8 cellular contexts compared by ENCODE assay signal in the genomic region with DNA sequence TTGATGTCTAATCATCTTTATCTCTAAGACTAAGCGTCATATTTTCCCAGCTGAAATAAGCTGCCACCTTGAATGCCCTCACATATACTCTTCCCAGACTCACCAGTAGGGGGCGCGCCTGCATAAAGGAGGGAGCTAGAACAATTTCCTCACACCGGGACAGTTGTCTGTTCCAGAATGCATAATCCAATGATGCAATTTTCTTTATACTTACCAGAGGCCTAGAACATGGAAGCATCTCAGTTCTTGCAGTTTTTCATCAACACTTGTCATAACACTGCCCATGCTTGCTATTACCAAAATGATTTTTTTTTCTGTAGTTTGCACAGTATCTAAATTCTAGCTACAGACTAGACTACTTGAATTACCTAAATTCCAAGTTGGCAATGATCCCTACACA.
DNase-seq lines count a peak whose midpoint lies in the region; ATAC-seq and TF ChIP-seq lines count a peak whose summit lies in the region.

No MANE protein-coding gene starts in this region.

- peak; percentile 71 for ATAC-seq in GM18909 (IDR thresholded peaks at IDR 0.05; ENCODE audit: poor library complexity, unreplicated experiment)

- H3K4me1 ChIP-seq in OCI-LY3 (ENCODE audit: low read length), result peaks cover 2% of the 10 kb centered on the region; the same call in 1 of the 2 replicates

- no peak overlapping the region for H3K27ac ChIP-seq in OCI-LY3 (ENCODE audit: low read length)
- no peak overlapping the region for H3K27ac ChIP-seq in neural cell (ENCODE audit: low read length)

- H4K20me1 ChIP-seq in OCI-LY3 (ENCODE audit: insufficient read depth, low read length), result no peaks in the 10 kb centered on the region
- no peaks in the 10 kb centered on the region for H4K20me1 ChIP-seq in neural cell (ENCODE audit: insufficient read depth)

- no peak overlapping the region for H3K4me2 ChIP-seq in OCI-LY3 (ENCODE audit: low read length)
- H3K4me2 ChIP-seq in neural cell (ENCODE audit: low read length), result no peak overlapping the region

- H3K36me3 Mint-ChIP-seq in stimulated activated naive CD8-positive, alpha-beta T cell treated with anti-CD3 and anti-CD28 coated beads, Interleukin-15, Interleukin-2, amounts not matched to agents 100 ng/mL and 50 ng/mL, for 24 hours (ENCODE audit: low read depth), result no peaks in the 10 kb centered on the region

- no peaks in the 10 kb centered on the region for H3K4me1 Mint-ChIP-seq in stimulated activated naive CD8-positive, alpha-beta T cell treated with anti-CD3 and anti-CD28 coated beads, Interleukin-15, Interleukin-2, amounts not matched to agents 100 ng/mL and 50 ng/mL, for 24 hours (ENCODE audit: low read depth)

- H3K4me3 ChIP-seq in OCI-LY3 (ENCODE audit: low read length) (no peak overlapping the region), neural cell (ENCODE audit: low read length) (no peak overlapping the region)

- no peaks in the 10 kb centered on the region for H3K27me3 Mint-ChIP-seq in stimulated activated naive CD8-positive, alpha-beta T cell treated with anti-CD3 and anti-CD28 coated beads, Interleukin-15, Interleukin-2, amounts not matched to agents 100 ng/mL and 50 ng/mL, for 24 hours

- peak overlapping the region; percentile 27 for H3K27ac Mint-ChIP-seq in stimulated activated naive CD8-positive, alpha-beta T cell treated with anti-CD3 and anti-CD28 coated beads, Interleukin-15, Interleukin-2, amounts not matched to agents 100 ng/mL and 50 ng/mL, for 24 hours

- H3F3A ChIP-seq in neural cell (ENCODE audit: insufficient read depth, low read length, poor library complexity, severe bottlenecking), result no peaks in the 10 kb centered on the region

- H3K9ac ChIP-seq in OCI-LY3 (ENCODE audit: low read length) (no peak overlapping the region), neural cell (ENCODE audit: low read length) (no peak overlapping the region)

- H3K9me2 ChIP-seq in neural cell (ENCODE audit: insufficient read depth, low read length), result no peaks in the 10 kb centered on the region

- no peaks in the 10 kb centered on the region for H3K9me3 Mint-ChIP-seq in stimulated activated naive CD8-positive, alpha-beta T cell treated with anti-CD3 and anti-CD28 coated beads, Interleukin-15, Interleukin-2, amounts not matched to agents 100 ng/mL and 50 ng/mL, for 24 hours

- DNase-seq in AG09319 (ENCODE audit: extremely low read depth, low read depth), result peak; percentile 66
- DNase-seq in HUDEP-2 (lab: John Stamatoyannopoulos, UW; ENCODE audit: unreplicated experiment in 76 of 76), result peak in 69 of 76 experiments; percentile 3 to 75 (median 47)
- peak; percentile 50 for DNase-seq in activated T-cell treated with anti-CD3 and anti-CD28 coated beads, Interleukin-2, amount 50 U/mL, for 1 hour
- peak; percentile 83 for DNase-seq in fibroblast of gingiva (ENCODE audit: low read depth)

- TF ChIP-seq CTCF in AG09319 (IDR thresholded peaks at IDR 0.05; ENCODE audit: low read depth, low read length), result peak; percentile 88
- peak; percentile 98 for TF ChIP-seq CTCF in OCI-LY3 (IDR thresholded peaks at IDR 0.05; ENCODE audit: low read depth, low read length)
- peak; percentile 78 for TF ChIP-seq CTCF in neural cell (IDR thresholded peaks at IDR 0.05; ENCODE audit: poor library complexity, severe bottlenecking)

- no peak overlapping the region for H3K4me3 Mint-ChIP-seq in stimulated activated naive CD8-positive, alpha-beta T cell treated with anti-CD3 and anti-CD28 coated beads, Interleukin-15, Interleukin-2, amounts not matched to agents 100 ng/mL and 50 ng/mL, for 24 hours

- H3K79me2 ChIP-seq in OCI-LY3 (ENCODE audit: low read length) (no peaks in the 10 kb centered on the region), neural cell (replicated peaks; ENCODE audit: insufficient read depth, low read length) (no peaks in the 10 kb centered on the region)

- H3K27me3 ChIP-seq in OCI-LY3 (ENCODE audit: low read depth, low read length) (no peaks in the 10 kb centered on the region), neural cell (ENCODE audit: insufficient read depth, low read depth, low read length) (no peaks in the 10 kb centered on the region)

- no peak for TF ChIP-seq EP300 in neural cell (conservative IDR thresholded peaks at IDR 0.05; ENCODE audit: poor library complexity, severe bottlenecking)

- no peak overlapping the region for H2AFZ ChIP-seq in OCI-LY3 (ENCODE audit: low read depth, low read length)
- no peak overlapping the region for H2AFZ ChIP-seq in neural cell (ENCODE audit: low read depth, low read length)

- H3K36me3 ChIP-seq in OCI-LY3 (replicated peaks; ENCODE audit: low read depth, low read length), result peaks cover 6% of the 10 kb centered on the region
- H3K36me3 ChIP-seq in neural cell (ENCODE audit: insufficient read depth, low read length), result no peaks in the 10 kb centered on the region

- H3K9me3 ChIP-seq in OCI-LY3 (ENCODE audit: insufficient read depth, low read length) (no peaks in the 10 kb centered on the region), neural cell (ENCODE audit: low read length) (no peaks in the 10 kb centered on the region)

- TF ChIP-seq RAD21 in neural cell (conservative IDR thresholded peaks at IDR 0.05), result peak; percentile 77

TF ChIP-seq in neural cell, 6 proteins besides CTCF, POLR2A, EP300 and RAD21:
- TF ChIP-seq TAF1 (IDR thresholded peaks at IDR 0.05; ENCODE audit: low read depth) (no peak), SMC3 (conservative IDR thresholded peaks at IDR 0.05; ENCODE audit: poor library complexity) (peak; percentile 76)
TF ChIP-seq in neural cell: peak in this region for 1.
